8 cellular contexts compared by ENCODE assay signal in genomic region chr16:67260426-67261063, GRCh38. TPM values are rescaled to one million over a fixed set of nuclear protein-coding genes. Genes with fewer than 3 reads are reported as not detected.
DNase-seq lines count a peak whose midpoint lies in the region; ATAC-seq and TF ChIP-seq lines count a peak whose summit lies in the region.

No MANE protein-coding gene starts in this region.

- DNase-seq in NCI-H748 (lab: John Stamatoyannopoulos, UW; ENCODE audit: unreplicated experiment) (peak; percentile 30), NCI-H748 treated with DMSO at 0.1 percent for 48 hours (lab: John Stamatoyannopoulos, UW) (no peak), IMR-90 (peak; percentile 72), SHP77 treated with DMSO at 0.1 percent for 48 hours (lab: John Stamatoyannopoulos, UW) (peak; percentile 31), epithelial cell of esophagus (ENCODE audit: low read depth) (peak; percentile 69), omental fat pad (ENCODE audit: low spot score) (no peak), mesenteric fat pad (ENCODE audit: low spot score) (no peak)
- no peak for DNase-seq in activated naive CD8-positive, alpha-beta T cell treated with anti-CD3 and anti-CD28 coated beads for 36 hours

- peaks cover 2% of the 10 kb centered on the region; the same call in 1 of the 2 replicates for H3K4me1 ChIP-seq in IMR-90 (ENCODE audit: control insufficient read depth, insufficient read depth, low read length)

- H4K5ac ChIP-seq in IMR-90 (ENCODE audit: low read depth, low read length): no peak overlapping the region

- H2AK9ac ChIP-seq in IMR-90 (replicated peaks; ENCODE audit: low read depth, low read length, poor library complexity): peak overlapping the region; percentile 4

- no peak overlapping the region for H3K23ac ChIP-seq in IMR-90 (ENCODE audit: low read depth, low read length)

- in situ Hi-C loops in IMR-90 (cut with MboI; ENCODE audit: low sequenced_read_pairs): no loop called here

- H3K27me3 Mint-ChIP-seq in activated naive CD8-positive, alpha-beta T cell treated with anti-CD3 and anti-CD28 coated beads for 36 hours: peaks cover 12% of the 10 kb centered on the region

- no peak overlapping the region for H3K56ac ChIP-seq in IMR-90 (ENCODE audit: extremely low read depth, insufficient read depth, low read length)

- no peaks in the 10 kb centered on the region for H3K9me3 ChIP-seq in IMR-90 (ENCODE audit: control insufficient read depth, insufficient read depth, low read length)

- no peak overlapping the region for H2AFZ ChIP-seq in IMR-90 (replicated peaks; ENCODE audit: low read length, poor library complexity)

- no peak overlapping the region for H2AK5ac ChIP-seq in IMR-90 (ENCODE audit: low read depth, low read length)

- 80% methylated on average over 2 of the region's 4 CpGs; no CpG with 5 or more reads in 1 of the 2 experiments for WGBS in IMR-90 (ENCODE audit: extremely low coverage in 2 of 2, insufficient read length in 1 of 2), 2 experiments

- no peaks in the 10 kb centered on the region for H3K4me1 Mint-ChIP-seq in activated naive CD8-positive, alpha-beta T cell treated with anti-CD3 and anti-CD28 coated beads for 36 hours

- no peaks in the 10 kb centered on the region for H3K79me1 ChIP-seq in IMR-90 (ENCODE audit: low read depth in 1 of 2, low read length in 2 of 2)

- no peaks in the 10 kb centered on the region for H3K27me3 ChIP-seq in IMR-90 (ENCODE audit: control insufficient read depth, insufficient read depth, low read length)

- H3K4me3 Mint-ChIP-seq in activated naive CD8-positive, alpha-beta T cell treated with anti-CD3 and anti-CD28 coated beads for 36 hours: no peak overlapping the region

- H3K9ac ChIP-seq in IMR-90 (ENCODE audit: low read depth, low read length): no peak overlapping the region

- ATAC-seq in IMR-90 (ENCODE audit: low read depth) (peak; percentile 80), omental fat pad (ENCODE audit: low FRiP score) (peak; percentile 31)

- no peak overlapping the region for H3K4me2 ChIP-seq in IMR-90 (ENCODE audit: low read depth, low read length)

- H3K9me1 ChIP-seq in IMR-90 (ENCODE audit: insufficient read depth, low read length): no peaks in the 10 kb centered on the region

- no peak overlapping the region for H4K91ac ChIP-seq in IMR-90 (ENCODE audit: insufficient read depth, low read depth, low read length)

- H3K4me3 ChIP-seq in IMR-90 (ENCODE audit: insufficient read depth, low read depth, low read length) (no peak overlapping the region), epithelial cell of esophagus (ENCODE audit: low read length) (no peak overlapping the region)

- peaks cover 10% of the 10 kb centered on the region for H3K36me3 Mint-ChIP-seq in activated naive CD8-positive, alpha-beta T cell treated with anti-CD3 and anti-CD28 coated beads for 36 hours

- H3K14ac ChIP-seq in IMR-90 (replicated peaks; ENCODE audit: low read depth, low read length): no peak overlapping the region

- no peak overlapping the region for H3K18ac ChIP-seq in IMR-90 (ENCODE audit: low read depth, low read length)

- intact Hi-C loops in IMR-90 (cut with micrococcal nuclease): loop anchor here (1.0 to 5.0 kb wide), 4 partner anchors 78 to 206 kb away; no protein-coding TSS in a partner anchor

- TF ChIP-seq POLR2A in IMR-90 (IDR thresholded peaks at IDR 0.05; ENCODE audit: low read depth, low read length): no peak

- TF ChIP-seq RAD21 in IMR-90 (IDR thresholded peaks at IDR 0.05; ENCODE audit: low read length): peak; percentile 91

- no peak overlapping the region for H3K27ac ChIP-seq in IMR-90 (ENCODE audit: insufficient read depth, low read length)

- TF ChIP-seq CTCF in IMR-90 (conservative IDR thresholded peaks at IDR 0.05; ENCODE audit: low read depth, low read length) (peak; percentile 79), epithelial cell of esophagus (IDR thresholded peaks at IDR 0.05; ENCODE audit: insufficient read depth, low read depth, low read length, missing control alignments) (peak; percentile 88), omental fat pad (IDR thresholded peaks at IDR 0.05) (no peak)

- no peaks in the 10 kb centered on the region for H3K9me3 Mint-ChIP-seq in activated naive CD8-positive, alpha-beta T cell treated with anti-CD3 and anti-CD28 coated beads for 36 hours

- H4K20me1 ChIP-seq in IMR-90 (ENCODE audit: insufficient read depth, low read length): no peaks in the 10 kb centered on the region

- TSS peak; percentile 26 for BruUV-seq in IMR-90 (replicated peaks; lab: Mats Ljungman, UMichigan)

- CTCF ChIA-PET in IMR-90 (lab: Yijun Ruan, JAX): interaction anchor here (0.6 to 1.8 kb wide), 16 partner anchors 9 to 299 kb away, joined by 3 to 15 read pairs (median 4); partner anchors contain the start of genes FHOD1 and TPPP3

- peak overlapping the region; percentile 8; the same call in 1 of the 2 replicates for H3K4ac ChIP-seq in IMR-90 (ENCODE audit: low read depth, low read length)

- no peak overlapping the region for H2BK20ac ChIP-seq in IMR-90 (ENCODE audit: low read depth, low read length)

- H3K36me3 ChIP-seq in IMR-90 (ENCODE audit: control insufficient read depth, insufficient read depth, low read length): peaks cover 10% of the 10 kb centered on the region; the same call in 1 of the 2 replicates

- H3K27ac Mint-ChIP-seq in activated naive CD8-positive, alpha-beta T cell treated with anti-CD3 and anti-CD28 coated beads for 36 hours: no peak overlapping the region

- H2BK15ac ChIP-seq in IMR-90 (ENCODE audit: low read depth, low read length): no peak overlapping the region

- no peak overlapping the region for H2BK5ac ChIP-seq in IMR-90 (ENCODE audit: low read depth, low read length, poor library complexity, severe bottlenecking)

- H4K8ac ChIP-seq in IMR-90 (ENCODE audit: low read depth in 2 of 2, low read length in 2 of 2): no peak overlapping the region

- no peak overlapping the region for H2BK120ac ChIP-seq in IMR-90 (ENCODE audit: low read depth, low read length)

- POLR2A ChIA-PET in IMR-90 (lab: Charles Lee; ENCODE audit: unreplicated experiment): interaction anchor here (0.6 to 0.7 kb wide), 3 partner anchors 11 to 167 kb away, joined by 3 read pairs; no protein-coding TSS in a partner anchor

- dilution Hi-C loops in IMR-90 (cut with HindIII; ENCODE audit: low sequenced_read_pairs, unreplicated experiment): no loop called here

TF ChIP-seq in IMR-90, 13 proteins besides CTCF, POLR2A, EP300 and RAD21:
- TF ChIP-seq MAFK (IDR thresholded peaks at IDR 0.05; ENCODE audit: low read depth, low read length): no peak
- 0 out of 2 replicates have a peak, but pooled peaks have one; percentile 25 for TF ChIP-seq CEBPB (IDR thresholded peaks at IDR 0.05; ENCODE audit: low read depth, low read length)
- TF ChIP-seq SMC3 (IDR thresholded peaks at IDR 0.05; ENCODE audit: low read depth, low read length): peak; percentile 91

RNA-seq across cellular contexts. Expression of gene SLC9A5, which starts 11.8 kb away (rescaled TPM):
- total RNA-seq in IMR-90 (2012; rRNA removed) (1.8 and 2.5 TPM in 2 replicates), omental fat pad (1 to 10 TPM in 1 of 4 donors, under 1 TPM in 3; 0.37 to 1.2 (median 0.72) TPM), mesenteric fat pad (0.55 TPM)
- 5.4 and 5.7 TPM in 2 replicates for polyA plus RNA-seq in IMR-90 (2012; rRNA removed)
- 2.5 and 4.1 TPM in 2 replicates for polyA plus RNA-seq in IMR-90 (2012; cell fraction: cytosol; rRNA removed)
- 56.1 and 64.8 TPM in 2 replicates for polyA plus RNA-seq in IMR-90 (2012; cell fraction: nucleus; rRNA removed; ENCODE audit: low replicate concordance)
- total RNA-seq in activated naive CD8-positive, alpha-beta T cell treated with anti-CD3 and anti-CD28 coated beads for 36 hours: 1 to 10 TPM; 5.8 to 6.1 TPM

RNA-seq across cellular contexts. Expression of gene FHOD1, which starts 13.3 kb away (rescaled TPM):
- total RNA-seq in IMR-90 (2012; rRNA removed) (13.1 and 13.8 TPM in 2 replicates), omental fat pad (10 to 100 TPM; 15.1 to 53.3 (median 32.5) TPM), mesenteric fat pad (36.6 TPM)
- 64.0 and 71.4 TPM in 2 replicates for polyA plus RNA-seq in IMR-90 (2012; rRNA removed)
- 41.0 and 42.3 TPM in 2 replicates for polyA plus RNA-seq in IMR-90 (2012; cell fraction: cytosol; rRNA removed)
- polyA plus RNA-seq in IMR-90 (2012; cell fraction: nucleus; rRNA removed; ENCODE audit: low replicate concordance): 260 and 582 TPM in 2 replicates
- 10 to 100 TPM; 76.4 to 79.9 TPM for total RNA-seq in activated naive CD8-positive, alpha-beta T cell treated with anti-CD3 and anti-CD28 coated beads for 36 hours

RNA-seq across cellular contexts. Expression of gene PLEKHG4, which starts 18.8 kb away (rescaled TPM):
- total RNA-seq in IMR-90 (2012; rRNA removed) (8.3 and 14.0 TPM in 2 replicates), omental fat pad (10 to 100 TPM in 3 of 4 donors, 1 to 10 TPM in 1; 5.8 to 19.9 (median 12.4) TPM), mesenteric fat pad (4.0 TPM)
- polyA plus RNA-seq in IMR-90 (2012; rRNA removed): 50.7 and 56.8 TPM in 2 replicates
- 15.6 and 26.1 TPM in 2 replicates for polyA plus RNA-seq in IMR-90 (2012; cell fraction: cytosol; rRNA removed)
- polyA plus RNA-seq in IMR-90 (2012; cell fraction: nucleus; rRNA removed; ENCODE audit: low replicate concordance): 214 and 556 TPM in 2 replicates
- total RNA-seq in activated naive CD8-positive, alpha-beta T cell treated with anti-CD3 and anti-CD28 coated beads for 36 hours: 10 to 100 TPM; 30.8 to 37.0 TPM

RNA-seq across cellular contexts. Expression of gene TMEM208, which starts 33.6 kb away (rescaled TPM):
- 41.7 and 65.6 TPM in 2 replicates for total RNA-seq in IMR-90 (2012; rRNA removed)
- polyA plus RNA-seq in IMR-90 (2012; rRNA removed): 66.5 and 68.8 TPM in 2 replicates
- polyA plus RNA-seq in IMR-90 (2012; cell fraction: cytosol; rRNA removed): 73.8 and 83.8 TPM in 2 replicates
- polyA plus RNA-seq in IMR-90 (2012; cell fraction: nucleus; rRNA removed; ENCODE audit: low replicate concordance): 75.2 and 101 TPM in 2 replicates
- total RNA-seq in omental fat pad: 10 to 100 TPM; 33.0 to 45.4 (median 40.8) TPM
- total RNA-seq in mesenteric fat pad: 36.5 TPM
- 10 to 100 TPM; 46.5 to 48.6 TPM for total RNA-seq in activated naive CD8-positive, alpha-beta T cell treated with anti-CD3 and anti-CD28 coated beads for 36 hours

Comparison
In these comparisons a context has a peak if more than half of its experiments do, and no peak if none do; other contexts are left out.
1. DNase-seq: peak in NCI-H748 (single experiment), IMR-90 (single experiment), SHP77 treated with DMSO at 0.1 percent for 48 hours (single experiment) and epithelial cell of esophagus (single experiment); none in NCI-H748 treated with DMSO at 0.1 percent for 48 hours (single experiment), omental fat pad (single experiment), mesenteric fat pad (single experiment) and activated naive CD8-positive, alpha-beta T cell treated with anti-CD3 and anti-CD28 coated beads for 36 hours (single experiment).
2. CTCF ChIP-seq: peak in IMR-90 (single experiment) and epithelial cell of esophagus (single experiment); none in omental fat pad (0 of 3).